ENCODE assay signal across 25 cellular contexts in the genomic region with DNA sequence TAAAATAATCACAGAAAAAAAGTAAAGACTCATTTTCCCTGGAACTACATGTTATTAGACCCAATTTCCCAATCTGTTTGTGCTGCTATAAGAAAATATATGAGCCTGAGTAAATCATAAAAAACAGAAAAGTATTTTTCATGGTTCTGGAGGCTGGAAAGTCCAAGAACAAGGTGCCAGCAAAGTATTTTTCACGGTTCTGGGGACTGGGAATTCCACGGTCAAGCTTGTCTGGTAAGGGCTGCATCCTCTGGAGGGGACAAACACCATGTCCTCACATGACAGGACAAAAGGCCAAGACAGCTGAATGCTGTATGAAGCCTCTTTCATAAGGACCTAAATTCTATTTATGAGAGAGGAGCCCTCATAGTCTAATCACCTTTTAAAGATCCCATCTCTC.
A peak's percentile ranks its signal among the peaks of the same experiment; 100 is the strongest.
DNase-seq lines count a peak whose midpoint lies in the region; ATAC-seq, FAIRE-seq and TF ChIP-seq lines count a peak whose summit lies in the region.
"Had no signal": no experiment of that assay in that cellular context is flagged by ENCODE, and none has a peak within 500 bp of the region (broad histone marks: within the 10 kb centered on the region; RNA-seq: fewer than 3 reads in every experiment).

No MANE protein-coding gene starts in this region.

- H2AFZ ChIP-seq in HepG2 (ENCODE audit: low read length) = no peak overlapping the region

- POLR2A ChIA-PET in HepG2 (lab: Yijun Ruan, JAX) = no interaction called here

- TF ChIP-seq CTCF in VCaP (conservative IDR thresholded peaks at IDR 0.05) (no peak), HepG2 (CRISPR knock-in tag; IDR thresholded peaks at IDR 0.05) (no peak), right lobe of liver (IDR thresholded peaks at IDR 0.05) (no peak)

- no peak overlapping the region for H3K4me2 ChIP-seq in HepG2 (ENCODE audit: low read depth, low read length)
- H3K4me2 ChIP-seq: BLaER1 had no signal

- WGBS in HepG2 (ENCODE audit: low lambda C conversion rate) = 81% methylated on average over 2 of the region's 2 CpGs
- 28% methylated on average over 2 of the region's 2 CpGs for WGBS in right lobe of liver (ENCODE audit: insufficient coverage, low coverage, low lambda C conversion rate, missing lambda C conversion rate)

- intact Hi-C loops in HepG2 (cut with micrococcal nuclease; ENCODE audit: unreplicated experiment) (no loop called here), right lobe of liver (cut with DNase I) (no loop called here)

- in situ Hi-C loops in HepG2 (cut with HindIII; ENCODE audit: extremely low pct_ligation_motif_present, low pct_unique_long_range_greater_than_20kb) (no loop called here), KBM-7 (cut with MboI; ENCODE audit: low pct_unique_long_range_greater_than_20kb, low sequenced_read_pairs) (no loop called here)

- FAIRE-seq in HepG2 (lab: Jason Lieb, UNC) = no peak
- FAIRE-seq: A204.1, GM12878, GM12892, GM18507 had no signal

- peak overlapping the region; percentile 54 for H3K27ac ChIP-seq in VCaP
- H3K27ac ChIP-seq in HepG2 (ENCODE audit: extremely low read length, insufficient read depth, low read length) = no peak overlapping the region
- peak overlapping the region in 2 of 3 donors; percentile 80 to 92 for H3K27ac ChIP-seq in right lobe of liver
- H3K27ac ChIP-seq: BLaER1 had no signal

- H3K4me1 ChIP-seq in HepG2 (ENCODE audit: insufficient read depth, low read length) (peaks cover 13% of the 10 kb centered on the region), right lobe of liver (peaks cover 0 to 8% (median 4%) of the 10 kb centered on the region in 4 donors)
- H3K4me1 ChIP-seq: BE2C, BLaER1 had no signal

- CTCF ChIA-PET in HepG2 (lab: Yijun Ruan, JAX; ENCODE audit: low intra/inter-chr PET ratio, low total read pairs) = no interaction called here

- H3K36me3 ChIP-seq in HepG2 (replicated peaks in 1 of 2; ENCODE audit: control insufficient read depth in 1 of 2, insufficient read depth in 2 of 2, low read length in 2 of 2) (peaks cover 0 to 1% of the 10 kb centered on the region in 2 experiments; a peak in 1 of 5 replicates), right lobe of liver (no peaks in the 10 kb centered on the region)
- H3K36me3 ChIP-seq: BE2C, BLaER1 had no signal

- no peak overlapping the region for H3K9ac ChIP-seq in HepG2 (ENCODE audit: insufficient read depth, low read depth, low read length)
- H3K9ac ChIP-seq: BLaER1 had no signal

- no peak overlapping the region for H3K4me3 ChIP-seq in HepG2 (replicated peaks in 1 of 3; ENCODE audit: insufficient read depth in 1 of 3, low read depth in 2 of 3, low read length in 3 of 3)
- no peak overlapping the region for H3K4me3 ChIP-seq in right lobe of liver
- H3K4me3 ChIP-seq: BLaER1, GM12878 had no signal

- H4K20me1 ChIP-seq in HepG2 (ENCODE audit: insufficient read depth, low read length) = no peaks in the 10 kb centered on the region; the same call in 1 of the 2 replicates
- H4K20me1 ChIP-seq: BLaER1 had no signal

- H3K27me3 ChIP-seq in HepG2 (ENCODE audit: control insufficient read depth in 1 of 2, insufficient read depth in 2 of 2, low read length in 2 of 2) = no peaks in the 10 kb centered on the region
- H3K27me3 ChIP-seq in right lobe of liver = no peaks in the 10 kb centered on the region
- H3K27me3 ChIP-seq: BE2C, BLaER1 had no signal

- H3K9me3 ChIP-seq in HepG2 (ENCODE audit: low read length) (no peaks in the 10 kb centered on the region), right lobe of liver (no peaks in the 10 kb centered on the region)
- H3K9me3 ChIP-seq: BE2C, BLaER1 had no signal

- BruUV-seq in HepG2 (replicated peaks; lab: Mats Ljungman, UMichigan) = no TSS peak

- peaks cover 3% of the 10 kb centered on the region for H3K79me2 ChIP-seq in HepG2 (ENCODE audit: insufficient read depth, low read length)

- TF ChIP-seq EP300 in HepG2 (IDR thresholded peaks at IDR 0.05; ENCODE audit: low read depth in 2 of 2, low read length in 2 of 2) = no peak
- TF ChIP-seq EP300 in HepG2 (CRISPR knock-in tag; IDR thresholded peaks at IDR 0.05; ENCODE audit: borderline replicate concordance) = no peak

- TF ChIP-seq RAD21 in HepG2 (CRISPR knock-in tag; IDR thresholded peaks at IDR 0.05) = no peak

- DNase-seq in HepG2 (ENCODE audit: low spot score) = no peak
- no peak for DNase-seq in right lobe of liver
- DNase-seq in NCI-H1417 treated with DMSO at 0.1 percent for 48 hours (lab: John Stamatoyannopoulos, UW) = no peak
- no peak for DNase-seq in KBM-7
- DNase-seq: 8988T; ACHN; BE2C; C1 segment of cervical spinal cord; CD4-positive, alpha-beta memory T cell; CD4-positive, CD25-positive, alpha-beta regulatory T cell; CD8-positive, alpha-beta memory T cell; COR-L47; DMS 273 treated with DMSO at 0.1 percent for 48 hours; DMS153; DMS53; DMS79; DND-41; EL; GDM1 had no signal

- no peak for ATAC-seq in HepG2
- no peak for ATAC-seq in right lobe of liver
- ATAC-seq: GM12878 had no signal

- no peak for TF ChIP-seq POLR2A in HepG2 (IDR thresholded peaks at IDR 0.05; ENCODE audit: insufficient read depth in 1 of 2, low read depth in 2 of 2, low read length in 2 of 2)
- TF ChIP-seq POLR2A in right lobe of liver (IDR thresholded peaks at IDR 0.05) = no peak

TF ChIP-seq in HepG2, 621 proteins besides CTCF, POLR2A, EP300 and RAD21:
- peak; percentile 93 for TF ChIP-seq ZNF564 (CRISPR knock-in tag; IDR thresholded peaks at IDR 0.05)
- no peak for TF ChIP-seq ZNF652 (CRISPR knock-in tag; IDR thresholded peaks at IDR 0.05; ENCODE audit: borderline replicate concordance, low read depth)
- TF ChIP-seq, protein P1, sequence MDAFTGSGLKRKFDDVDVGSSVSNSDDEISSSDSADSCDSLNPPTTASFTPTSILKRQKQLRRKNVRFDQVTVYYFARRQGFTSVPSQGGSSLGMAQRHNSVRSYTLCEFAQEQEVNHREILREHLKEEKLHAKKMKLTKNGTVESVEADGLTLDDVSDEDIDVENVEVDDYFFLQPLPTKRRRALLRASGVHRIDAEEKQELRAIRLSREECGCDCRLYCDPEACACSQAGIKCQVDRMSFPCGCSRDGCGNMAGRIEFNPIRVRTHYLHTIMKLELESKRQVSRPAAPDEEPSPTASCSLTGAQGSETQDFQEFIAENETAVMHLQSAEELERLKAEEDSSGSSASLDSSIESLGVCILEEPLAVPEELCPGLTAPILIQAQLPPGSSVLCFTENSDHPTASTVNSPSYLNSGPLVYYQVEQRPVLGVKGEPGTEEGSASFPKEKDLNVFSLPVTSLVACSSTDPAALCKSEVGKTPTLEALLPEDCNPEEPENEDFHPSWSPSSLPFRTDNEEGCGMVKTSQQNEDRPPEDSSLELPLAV (CRISPR knock-in tag; conservative IDR thresholded peaks at IDR 0.05; ENCODE audit: low read depth) = no peak
- TF ChIP-seq, protein P2, sequence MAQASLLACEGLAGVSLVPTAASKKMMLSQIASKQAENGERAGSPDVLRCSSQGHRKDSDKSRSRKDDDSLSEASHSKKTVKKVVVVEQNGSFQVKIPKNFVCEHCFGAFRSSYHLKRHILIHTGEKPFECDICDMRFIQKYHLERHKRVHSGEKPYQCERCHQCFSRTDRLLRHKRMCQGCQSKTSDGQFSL (CRISPR knock-in tag; IDR thresholded peaks at IDR 0.05) = no peak
TF ChIP-seq in HepG2: peak in this region for 1.
